ENCODE assay signal across 26 cellular contexts in genomic region chr2:39595116-39595515, GRCh38.
"Had no signal": no experiment of that assay in that cellular context is flagged by ENCODE, and none has a peak within 500 bp of the region (broad histone marks: within the 10 kb centered on the region; RNA-seq: fewer than 3 reads in every experiment).

No MANE protein-coding gene starts in this region.

- ATAC-seq: activated CD4-positive, CD25-positive, alpha-beta regulatory T cell treated with anti-CD3 and anti-CD28 coated beads, Interleukin-2, amount 50 U/mL, for 24 hours; activated naive CD8-positive, alpha-beta T cell treated with anti-CD3 and anti-CD28 coated beads, Interleukin-2, amount 50 U/mL, for 24 hours; activated T-cell treated with anti-CD3 and anti-CD28 coated beads, Interleukin-2, amount 50 U/mL, for 4 hours; PC-3; WTC11 had no signal

- H3K4me2 ChIP-seq: SK-N-SH had no signal

- H3K9ac ChIP-seq: SK-N-SH had no signal

- H3K4me3 ChIP-seq: cardiac muscle cell, Peyer's patch, SJSA1 had no signal

- H3K9me3 ChIP-seq: Peyer's patch, SJSA1, SK-N-SH had no signal

- DNase-seq: activated CD4-positive, alpha-beta memory T cell treated with anti-CD3 and anti-CD28 coated beads for 36 hours; activated CD4-positive, alpha-beta T cell treated with anti-CD3 and anti-CD28 coated beads for 4 hours; activated CD4-positive, alpha-beta T cell treated with anti-CD3 and anti-CD28 coated beads, Interleukin-2, amount 50 U/mL, for 1 hour; activated CD8-positive, alpha-beta memory T cell treated with anti-CD3 and anti-CD28 coated beads, Interleukin-2, amount 50 U/mL, for 4 hours; activated gamma-delta T cell treated with Interleukin-2 at 50 U/mL for 16 hours; activated naive CD4-positive, alpha-beta T cell treated with anti-CD3 and anti-CD28 coated beads for 36 hours; activated naive CD8-positive, alpha-beta T cell treated with anti-CD3 and anti-CD28 coated beads, Interleukin-2, amount 50 U/mL, for 24 hours; activated T-cell treated with anti-CD3 and anti-CD28 coated beads for 4 hours; activated T-cell treated with anti-CD3 and anti-CD28 coated beads, Interleukin-2, amount 50 U/mL, for 4 hours; anterior cingulate cortex; MM.1S; NCI-H1092 treated with DMSO at 0.1 percent for 48 hours; NCI-H1417; NCI-H187 treated with DMSO at 0.1 percent for 48 hours; NCI-H2081; NCI-H345; NCI-H524 treated with DMSO at 0.1 percent for 48 hours; PC-3; Peyer's patch; RPMI8226; SHP77 treated with DMSO at 0.1 percent for 48 hours; SK-N-SH had no signal

- H3K36me3 ChIP-seq: cardiac muscle cell, Peyer's patch, SJSA1 had no signal

- H3K27ac ChIP-seq: cardiac muscle cell, Peyer's patch, SJSA1 had no signal

- H3K27me3 ChIP-seq: cardiac muscle cell, Peyer's patch, SJSA1 had no signal

- H3K4me1 ChIP-seq: Peyer's patch had no signal
